ENCODE assay signal across 28 cellular contexts in the genomic region with DNA sequence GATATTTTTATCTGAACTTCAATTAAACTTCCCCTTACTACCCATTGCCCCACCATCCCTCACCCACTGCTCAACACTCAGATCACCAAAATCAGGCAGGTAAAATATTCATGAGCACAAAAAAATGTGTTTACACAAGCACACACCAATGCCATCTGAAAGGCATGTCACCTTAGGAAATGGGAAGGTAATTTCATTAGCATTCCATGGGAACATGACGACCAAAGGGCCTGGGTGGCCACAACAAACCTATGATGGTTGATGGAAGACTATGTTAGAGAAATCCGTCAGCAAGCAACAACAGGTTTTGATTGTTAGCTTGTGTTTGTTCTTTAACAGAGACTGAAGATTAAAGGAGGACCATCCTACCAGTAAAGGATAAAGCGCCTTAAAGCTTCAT.
"Had no signal": no experiment of that assay in that cellular context is flagged by ENCODE, and none has a peak within 500 bp of the region (broad histone marks: within the 10 kb centered on the region; RNA-seq: fewer than 3 reads in every experiment).

No MANE protein-coding gene starts in this region.

- H3K4me3 ChIP-seq: dorsolateral prefrontal cortex, esophagus muscularis mucosa, gastroesophageal sphincter, heart left ventricle, hepatocyte, lung, mucosa of descending colon, neural progenitor cell, prostate gland, right atrium auricular region, sigmoid colon, testis, tibial artery had no signal

- H2AFZ ChIP-seq: hepatocyte, neural progenitor cell, parathyroid adenoma had no signal

- H3K4me3 Mint-ChIP-seq: memory B cell; mesothelial cell of epicardium; naive B cell; natural killer cell treated with Interleukin-12 subunit alpha and Interleukin-12 subunit beta and Interleukin-15 and Interleukin-18, amount 100 ng/mL, for 72 hours; neural progenitor cell; stimulated activated memory B cell treated with anti-CD40 and anti-IgM and Interleukin-4, amounts not matched to agents 10 μg/mL and 1 μg/mL and 100 μg/mL, for 72 hours; type B pancreatic cell had no signal

- H3K27me3 Mint-ChIP-seq: memory B cell; naive B cell; stimulated activated memory B cell treated with anti-CD40 and anti-IgM and Interleukin-4, amounts not matched to agents 10 μg/mL and 1 μg/mL and 100 μg/mL, for 72 hours; type B pancreatic cell had no signal

- ATAC-seq: gastroesophageal sphincter; heart left ventricle; left lobe of liver; mucosa of descending colon; natural killer cell treated with Interleukin-12 subunit alpha and Interleukin-12 subunit beta and Interleukin-15 and Interleukin-18, amount 100 ng/mL, for 72 hours; stimulated activated memory B cell treated with anti-CD40 and anti-IgM and Interleukin-4, amounts not matched to agents 10 μg/mL and 1 μg/mL and 100 μg/mL, for 72 hours; stimulated activated naive CD8-positive, alpha-beta T cell treated with anti-CD3 and anti-CD28 coated beads, Interleukin-15, Interleukin-2, amounts not matched to agents 100 U/mL and 50 U/mL, for 24 hours had no signal

- H3K36me3 Mint-ChIP-seq: memory B cell, naive B cell had no signal

- H3K4me1 Mint-ChIP-seq: memory B cell; mesothelial cell of epicardium; stimulated activated memory B cell treated with anti-CD40 and anti-IgM and Interleukin-4, amounts not matched to agents 10 μg/mL and 1 μg/mL and 100 μg/mL, for 72 hours had no signal

- DNase-seq: dorsolateral prefrontal cortex; effector CD4-positive, alpha-beta T cell; foreskin keratinocyte; heart left ventricle; kidney; mucosa of descending colon; naive B cell; sigmoid colon; stimulated activated CD4-positive, alpha-beta T cell treated with anti-CD3 and anti-CD28 coated beads, Interleukin-4, amount 100 ng/mL, for 4 hours; stimulated activated naive CD8-positive, alpha-beta T cell treated with anti-CD3 and anti-CD28 coated beads, Interleukin-15, Interleukin-2, amounts not matched to agents 100 U/mL and 50 U/mL, for 24 hours; substantia nigra; testis; tibial artery had no signal

- H3K27ac ChIP-seq: dorsolateral prefrontal cortex, esophagus muscularis mucosa, foreskin keratinocyte, gastroesophageal sphincter, heart left ventricle, hepatocyte, neural progenitor cell, parathyroid adenoma, prostate gland, right atrium auricular region, sigmoid colon, testis, tibial artery had no signal

- H3K36me3 ChIP-seq: esophagus muscularis mucosa, gastroesophageal sphincter, heart left ventricle, prostate gland, right atrium auricular region, sigmoid colon, tibial artery had no signal

- H3K79me2 ChIP-seq: hepatocyte, parathyroid adenoma had no signal

- H3K4me1 ChIP-seq: esophagus muscularis mucosa, gastroesophageal sphincter, heart left ventricle, parathyroid adenoma, prostate gland, right atrium auricular region, sigmoid colon, testis, tibial artery had no signal

- H3K9me3 ChIP-seq: esophagus muscularis mucosa, gastroesophageal sphincter, heart left ventricle, mucosa of descending colon, prostate gland, right atrium auricular region, sigmoid colon, testis, tibial artery had no signal

- H3K4me2 ChIP-seq: hepatocyte, neural progenitor cell had no signal

- H3K27ac Mint-ChIP-seq: memory B cell; mesothelial cell of epicardium; neural progenitor cell; stimulated activated memory B cell treated with anti-CD40 and anti-IgM and Interleukin-4, amounts not matched to agents 10 μg/mL and 1 μg/mL and 100 μg/mL, for 72 hours; type B pancreatic cell had no signal

- FAIRE-seq: colon, kidney had no signal

- H3K27me3 ChIP-seq: dorsolateral prefrontal cortex, esophagus muscularis mucosa, foreskin keratinocyte, gastroesophageal sphincter, heart left ventricle, hepatocyte, neural progenitor cell, right atrium auricular region, sigmoid colon, testis, tibial artery had no signal

- H3K9me3 Mint-ChIP-seq: memory B cell; naive B cell; natural killer cell treated with Interleukin-12 subunit alpha and Interleukin-12 subunit beta and Interleukin-15 and Interleukin-18, amount 100 ng/mL, for 72 hours; stimulated activated memory B cell treated with anti-CD40 and anti-IgM and Interleukin-4, amounts not matched to agents 10 μg/mL and 1 μg/mL and 100 μg/mL, for 72 hours had no signal

- H3K9ac ChIP-seq: neural progenitor cell, parathyroid adenoma had no signal
